In genomic region chr19:44608391-44608821, GRCh38 we compare ENCODE assay signal across 16 cellular contexts. TPM values are rescaled to one million over a fixed set of nuclear protein-coding genes. Genes with fewer than 3 reads are reported as not detected.
DNase-seq lines count a peak whose midpoint lies in the region; ATAC-seq, FAIRE-seq and TF ChIP-seq lines count a peak whose summit lies in the region.
"Had no signal": no experiment of that assay in that cellular context is flagged by ENCODE, and none has a peak within 500 bp of the region (broad histone marks: within the 10 kb centered on the region; RNA-seq: fewer than 3 reads in every experiment).

No MANE protein-coding gene starts in this region.

- H3K36me3 Mint-ChIP-seq in progenitor cell of endocrine pancreas (ENCODE audit: insufficient read depth), result no peaks in the 10 kb centered on the region
- no peaks in the 10 kb centered on the region for H3K36me3 Mint-ChIP-seq in activated T-helper 2 cell treated with anti-CD3 and anti-CD28 coated beads, Interferon-gamma antibody, Interleukin-2, Interleukin-4, amounts not matched to agents 10 μg/mL and 5 μg/mL and 100 μg/mL, durations not matched to agents 14 hours and 24 hours and 36 hours (ENCODE audit: low read depth)
- H3K36me3 Mint-ChIP-seq: activated naive CD8-positive, alpha-beta T cell treated with anti-CD3 and anti-CD28 coated beads, Interleukin-2, amount 10 ng/mL, durations not matched to agents 7 days and 5 days had no signal

- H4K20me1 ChIP-seq in K562 (replicated peaks; ENCODE audit: control insufficient read depth, insufficient read depth, low read length), result no peaks in the 10 kb centered on the region

- H3K4me1 ChIP-seq in K562 (replicated peaks in 1 of 2; ENCODE audit: control insufficient read depth in 2 of 2, insufficient read depth in 2 of 2, low read length in 2 of 2) (peaks cover 7 to 11% of the 10 kb centered on the region in 2 experiments; a peak in 3 of 5 replicates), trophoblast cell (ENCODE audit: control insufficient read depth in 1 of 2, insufficient read depth in 2 of 2, low read length in 2 of 2) (peaks cover 3 to 9% of the 10 kb centered on the region in 2 experiments)

- no peak overlapping the region for H3K14ac ChIP-seq in trophoblast cell (ENCODE audit: low read length)

- intact Hi-C loops in K562 (cut with micrococcal nuclease), result no loop called here
- intact Hi-C loops in activated T-helper 2 cell treated with anti-CD3 and anti-CD28 coated beads, Interferon-gamma antibody, Interleukin-2, Interleukin-4, amounts not matched to agents 10 μg/mL and 5 μg/mL and 100 μg/mL, durations not matched to agents 14 hours and 24 hours and 36 hours (cut with micrococcal nuclease), result no loop called here

- H3K79me2 ChIP-seq in K562 (ENCODE audit: control insufficient read depth, insufficient read depth, low read length) (no peaks in the 10 kb centered on the region), trophoblast cell (ENCODE audit: control insufficient read depth, insufficient read depth, low read length, poor library complexity) (no peaks in the 10 kb centered on the region)

- no peak for TF ChIP-seq EP300 in K562 (IDR thresholded peaks at IDR 0.05; ENCODE audit: low read length)

- peak; percentile 1 for DNase-seq in NCI-H446 treated with DMSO at 0.1 percent for 48 hours (lab: John Stamatoyannopoulos, UW)
- no peak for DNase-seq in NCI-H446 (lab: John Stamatoyannopoulos, UW)
- DNase-seq in NCI-H2029 (lab: John Stamatoyannopoulos, UW), result peak; percentile 30
- no peak for DNase-seq in K562 (ENCODE audit: extremely low read depth in 1 of 4, low spot score in 3 of 4)
- DNase-seq in trophoblast cell, result peak; percentile 46 to 77
- DNase-seq in progenitor cell of endocrine pancreas (ENCODE audit: low spot score, unreplicated experiment), result no peak
- DNase-seq in activated T-helper 2 cell treated with anti-CD3 and anti-CD28 coated beads, Interferon-gamma antibody, Interleukin-2, Interleukin-4, amounts not matched to agents 10 μg/mL and 5 μg/mL and 100 μg/mL, durations not matched to agents 14 hours and 24 hours and 36 hours (ENCODE audit: low spot score), result no peak
- DNase-seq: activated naive CD8-positive, alpha-beta T cell treated with anti-CD3 and anti-CD28 coated beads, Interleukin-2, amount 10 ng/mL, durations not matched to agents 7 days and 5 days; NCI-H524 treated with DMSO at 0.1 percent for 48 hours; stomach had no signal

- H4K12ac ChIP-seq in trophoblast cell (ENCODE audit: low read depth, low read length), result no peak overlapping the region

- CTCF ChIA-PET in K562 (lab: Yijun Ruan, JAX; ENCODE audit: low intra/inter-chr PET ratio), result no interaction called here

- no peak overlapping the region for H3K4ac ChIP-seq in trophoblast cell (ENCODE audit: low read depth, low read length)

- 32% methylated on average over 7 of the region's 7 CpGs for WGBS in K562 (ENCODE audit: insufficient coverage, low coverage, missing lambda C conversion rate)
- no CpG with 5 or more reads among the region's 7 CpGs for WGBS in trophoblast cell (ENCODE audit: extremely low coverage, insufficient coverage, insufficient read length)

- no TSS peak for BruUV-seq in K562 (replicated peaks; lab: Mats Ljungman, UMichigan)

- H2AK5ac ChIP-seq in trophoblast cell (ENCODE audit: low read length), result no peak overlapping the region

- no peak overlapping the region for H3K18ac ChIP-seq in trophoblast cell (ENCODE audit: low read length)

- TF ChIP-seq CTCF in K562 (IDR thresholded peaks at IDR 0.05 in 2 of 3, conservative IDR thresholded peaks at IDR 0.05 in 1 of 3; ENCODE audit: insufficient read depth in 2 of 3, low read depth in 1 of 3, low read length in 3 of 3), result no peak
- TF ChIP-seq CTCF in progenitor cell of endocrine pancreas (IDR thresholded peaks at IDR 0.05; ENCODE audit: unreplicated experiment), result no peak

- no peaks in the 10 kb centered on the region for H3K79me1 ChIP-seq in trophoblast cell (ENCODE audit: low read length)

- no peak overlapping the region for H3K23ac ChIP-seq in trophoblast cell (ENCODE audit: low read length)

- no peak for TF ChIP-seq RAD21 in K562 (CRISPR knock-in tag; conservative IDR thresholded peaks at IDR 0.05 in 1 of 2, IDR thresholded peaks at IDR 0.05 in 1 of 2)

- no peak overlapping the region for H3K4me3 ChIP-seq in K562
- H3K4me3 ChIP-seq in trophoblast cell (ENCODE audit: low read depth, low read length), result no peak overlapping the region
- H3K4me3 ChIP-seq: dorsolateral prefrontal cortex, right atrium auricular region, stomach had no signal

- in situ Hi-C loops in K562 (cut with MboI), result no loop called here

- no peaks in the 10 kb centered on the region; a peak in 2 of 5 replicates for H3K27me3 ChIP-seq in K562 (ENCODE audit: control insufficient read depth in 2 of 2, insufficient read depth in 2 of 2, low read length in 2 of 2)
- no peaks in the 10 kb centered on the region for H3K27me3 ChIP-seq in trophoblast cell (ENCODE audit: insufficient read depth, low read length)
- H3K27me3 ChIP-seq: right atrium auricular region, stomach had no signal

- no peaks in the 10 kb centered on the region for H3K9me3 ChIP-seq in K562 (replicated peaks; ENCODE audit: control insufficient read depth, insufficient read depth, low read depth, low read length)
- no peaks in the 10 kb centered on the region for H3K9me3 ChIP-seq in trophoblast cell (ENCODE audit: insufficient read depth, low read depth, low read length)
- H3K9me3 ChIP-seq: right atrium auricular region, stomach had no signal

- H4K91ac ChIP-seq in trophoblast cell (ENCODE audit: low read depth, low read length), result no peak overlapping the region

- H4K8ac ChIP-seq in trophoblast cell (ENCODE audit: low read depth, low read length), result no peak overlapping the region

- no peak overlapping the region for H3K27ac Mint-ChIP-seq in progenitor cell of endocrine pancreas
- no peak overlapping the region for H3K27ac Mint-ChIP-seq in activated T-helper 2 cell treated with anti-CD3 and anti-CD28 coated beads, Interferon-gamma antibody, Interleukin-2, Interleukin-4, amounts not matched to agents 10 μg/mL and 5 μg/mL and 100 μg/mL, durations not matched to agents 14 hours and 24 hours and 36 hours
- H3K27ac Mint-ChIP-seq: activated naive CD8-positive, alpha-beta T cell treated with anti-CD3 and anti-CD28 coated beads, Interleukin-2, amount 10 ng/mL, durations not matched to agents 7 days and 5 days had no signal

- no peaks in the 10 kb centered on the region for H3K9me1 ChIP-seq in K562 (ENCODE audit: control insufficient read depth, insufficient read depth, low read length)

- no peak overlapping the region for H2BK5ac ChIP-seq in trophoblast cell (ENCODE audit: low read depth, low read length, poor library complexity)

- POLR2A ChIA-PET in K562 (lab: Yijun Ruan, JAX), result interaction anchor here (1.1 kb wide), 1 partner anchor 9 kb away, joined by 4 read pairs; no protein-coding TSS in a partner anchor

- TF ChIP-seq POLR2A in K562 (conservative IDR thresholded peaks at IDR 0.05) (no peak), GM18505 (IDR thresholded peaks at IDR 0.05; ENCODE audit: borderline replicate concordance, extremely low read depth, insufficient read depth, insufficient read length) (no peak)

- H3K27me3 Mint-ChIP-seq in progenitor cell of endocrine pancreas, result no peaks in the 10 kb centered on the region
- H3K27me3 Mint-ChIP-seq in activated T-helper 2 cell treated with anti-CD3 and anti-CD28 coated beads, Interferon-gamma antibody, Interleukin-2, Interleukin-4, amounts not matched to agents 10 μg/mL and 5 μg/mL and 100 μg/mL, durations not matched to agents 14 hours and 24 hours and 36 hours (ENCODE audit: low read depth), result no peaks in the 10 kb centered on the region

- H3K4me3 Mint-ChIP-seq in progenitor cell of endocrine pancreas (ENCODE audit: low read depth), result no peak overlapping the region
- no peak overlapping the region for H3K4me3 Mint-ChIP-seq in activated T-helper 2 cell treated with anti-CD3 and anti-CD28 coated beads, Interferon-gamma antibody, Interleukin-2, Interleukin-4, amounts not matched to agents 10 μg/mL and 5 μg/mL and 100 μg/mL, durations not matched to agents 14 hours and 24 hours and 36 hours (ENCODE audit: low read depth)
- H3K4me3 Mint-ChIP-seq: activated naive CD8-positive, alpha-beta T cell treated with anti-CD3 and anti-CD28 coated beads, Interleukin-2, amount 10 ng/mL, durations not matched to agents 7 days and 5 days had no signal

- H2AFZ ChIP-seq in K562 (ENCODE audit: low read depth, low read length) (no peak overlapping the region), trophoblast cell (ENCODE audit: insufficient read depth, low read length, poor library complexity) (no peak overlapping the region)

- H3K9ac ChIP-seq in K562 (ENCODE audit: insufficient read depth in 1 of 2, low read depth in 2 of 2, low read length in 2 of 2), result no peak overlapping the region
- no peak overlapping the region for H3K9ac ChIP-seq in trophoblast cell (ENCODE audit: low read length)

- H3K27ac ChIP-seq in K562 (ENCODE audit: extremely low read depth, low read depth, low read length) (no peak overlapping the region), trophoblast cell (ENCODE audit: low read depth, low read length) (no peak overlapping the region)
- H3K27ac ChIP-seq: dorsolateral prefrontal cortex, right atrium auricular region had no signal

- FAIRE-seq in K562 (lab: Jason Lieb, UNC), result no peak
- FAIRE-seq: frontal cortex, HepG2, islet of Langerhans had no signal

- H2BK120ac ChIP-seq in trophoblast cell (ENCODE audit: insufficient read depth, low read length, poor library complexity), result no peak overlapping the region

- no peak overlapping the region for H3K4me2 ChIP-seq in K562 (ENCODE audit: insufficient read depth, low read length)
- H3K4me2 ChIP-seq in trophoblast cell (ENCODE audit: low read length), result no peak overlapping the region

- no peak overlapping the region for H2BK12ac ChIP-seq in trophoblast cell (ENCODE audit: low read length)

- H3K9me3 Mint-ChIP-seq in progenitor cell of endocrine pancreas (ENCODE audit: low read depth), result no peaks in the 10 kb centered on the region
- H3K9me3 Mint-ChIP-seq in activated T-helper 2 cell treated with anti-CD3 and anti-CD28 coated beads, Interferon-gamma antibody, Interleukin-2, Interleukin-4, amounts not matched to agents 10 μg/mL and 5 μg/mL and 100 μg/mL, durations not matched to agents 14 hours and 24 hours and 36 hours, result peaks cover 5% of the 10 kb centered on the region

- H3K36me3 ChIP-seq in K562 (ENCODE audit: control insufficient read depth, insufficient read depth, low read length), result no peaks in the 10 kb centered on the region
- no peaks in the 10 kb centered on the region for H3K36me3 ChIP-seq in trophoblast cell (ENCODE audit: control insufficient read depth in 1 of 2, insufficient read depth in 2 of 2, low read length in 2 of 2)
- H3K36me3 ChIP-seq: right atrium auricular region, stomach had no signal

- H3K4me1 Mint-ChIP-seq in progenitor cell of endocrine pancreas (ENCODE audit: low read depth), result peaks cover 41% of the 10 kb centered on the region
- H3K4me1 Mint-ChIP-seq in activated T-helper 2 cell treated with anti-CD3 and anti-CD28 coated beads, Interferon-gamma antibody, Interleukin-2, Interleukin-4, amounts not matched to agents 10 μg/mL and 5 μg/mL and 100 μg/mL, durations not matched to agents 14 hours and 24 hours and 36 hours (ENCODE audit: low read depth), result peaks cover 2% of the 10 kb centered on the region

- ATAC-seq in K562, result no peak
- ATAC-seq in GM18505 (IDR thresholded peaks at IDR 0.05; ENCODE audit: unreplicated experiment), result no peak
- ATAC-seq: HepG2 had no signal

RNA-seq across cellular contexts. Expression of gene IGSF23, which starts 5.0 kb away (rescaled TPM):
- not detected in 2 replicates for total RNA-seq in K562 (2011; cell fraction: chromatin; rRNA removed; ENCODE audit: low replicate concordance)
- total RNA-seq in K562 (2011; cell fraction: nucleolus; rRNA removed), result not detected in 2 replicates
- not detected in 2 replicates for total RNA-seq in K562 (2011; cell fraction: nucleoplasm; rRNA removed)
- total RNA-seq in K562 (2014; rRNA removed) (not detected in 2 replicates), K562 (2014; rRNA removed; fragmentation: Illumina TruSeq; extraction: Trizol) (not detected in 2 replicates), K562 (2015; rRNA removed; fragmentation: Illumina TruSeq; extraction: Trizol) (not detected in 2 replicates), K562 (2021) (not detected in 2 replicates), progenitor cell of endocrine pancreas (0.67 and 1.7 TPM in 2 replicates)
- polyA plus RNA-seq in K562 (2011; rRNA removed) (not detected in 2 replicates), K562 (2014; fragmentation: Illumina TruSeq; extraction: Trizol) (not detected in 2 replicates), K562 (2014; fragmentation: Nextera tagmentation; extraction: Ambion mirVana) (not detected), K562 (2014; rRNA removed) (not detected in 2 replicates)
- not detected in 2 replicates for polyA plus RNA-seq in K562 (2011; cell fraction: cytosol; rRNA removed)
- not detected in 2 replicates for polyA plus RNA-seq in K562 (2011; cell fraction: nucleus; rRNA removed)
- polyA plus RNA-seq in K562 (2012), result not detected in 2 replicates
- polyA minus RNA-seq in K562 (2011; rRNA and poly(A)+ RNA removed), result not detected in 2 replicates
- polyA minus RNA-seq in K562 (2011; cell fraction: cytosol; rRNA and poly(A)+ RNA removed), result not detected in 2 replicates
- polyA minus RNA-seq in K562 (2011; cell fraction: nucleus; rRNA and poly(A)+ RNA removed), result not detected in 2 replicates
- polyA plus RNA-seq in trophoblast cell (2013), result 0.08 and 0.12 TPM in 2 replicates
- total RNA-seq in activated T-helper 2 cell treated with anti-CD3 and anti-CD28 coated beads, Interferon-gamma antibody, Interleukin-2, Interleukin-4, amounts not matched to agents 10 μg/mL and 5 μg/mL and 100 μg/mL, durations not matched to agents 14 hours and 24 hours and 36 hours, result not detected in 2 replicates
- total RNA-seq: activated naive CD8-positive, alpha-beta T cell treated with anti-CD3 and anti-CD28 coated beads, Interleukin-2, amount 10 ng/mL, durations not matched to agents 7 days and 5 days; dorsolateral prefrontal cortex; frontal cortex; right atrium auricular region had no signal
- polyA plus RNA-seq: stomach had no signal

RNA-seq across cellular contexts. Expression of gene PVR, which starts 35.3 kb away (rescaled TPM):
- 8.9 and 19.4 TPM in 2 replicates for total RNA-seq in K562 (2011; cell fraction: chromatin; rRNA removed; ENCODE audit: low replicate concordance)
- 20.8 and 21.8 TPM in 2 replicates for total RNA-seq in K562 (2011; cell fraction: nucleolus; rRNA removed)
- 16.2 and 17.5 TPM in 2 replicates for total RNA-seq in K562 (2011; cell fraction: nucleoplasm; rRNA removed)
- total RNA-seq in K562 (2014; rRNA removed) (13.8 and 17.0 TPM in 2 replicates), K562 (2014; rRNA removed; fragmentation: Illumina TruSeq; extraction: Trizol) (8.3 and 9.8 TPM in 2 replicates), K562 (2015; rRNA removed; fragmentation: Illumina TruSeq; extraction: Trizol) (9.8 and 10.8 TPM in 2 replicates), K562 (2021) (13.3 and 14.5 TPM in 2 replicates), progenitor cell of endocrine pancreas (61.2 and 64.3 TPM in 2 replicates)
- polyA plus RNA-seq in K562 (2011; rRNA removed) (6.5 and 9.2 TPM in 2 replicates), K562 (2014; fragmentation: Illumina TruSeq; extraction: Trizol) (13.9 and 14.0 TPM in 2 replicates), K562 (2014; fragmentation: Nextera tagmentation; extraction: Ambion mirVana) (1 to 10 TPM in 1 of 2 experiments, under 1 TPM in 1; 0.89 to 1.5 TPM), K562 (2014; rRNA removed) (9.1 and 10.9 TPM in 2 replicates)
- polyA plus RNA-seq in K562 (2011; cell fraction: cytosol; rRNA removed), result 11.9 and 12.0 TPM in 2 replicates
- polyA plus RNA-seq in K562 (2011; cell fraction: nucleus; rRNA removed), result 7.9 and 9.4 TPM in 2 replicates
- 8.0 and 21.3 TPM in 2 replicates for polyA plus RNA-seq in K562 (2012)
- 7.5 and 7.7 TPM in 2 replicates for polyA minus RNA-seq in K562 (2011; rRNA and poly(A)+ RNA removed)
- polyA minus RNA-seq in K562 (2011; cell fraction: cytosol; rRNA and poly(A)+ RNA removed), result 6.1 and 6.3 TPM in 2 replicates
- polyA minus RNA-seq in K562 (2011; cell fraction: nucleus; rRNA and poly(A)+ RNA removed), result 6.3 and 8.7 TPM in 2 replicates
- polyA plus RNA-seq in trophoblast cell (2013), result 20.8 and 23.7 TPM in 2 replicates
- total RNA-seq in activated T-helper 2 cell treated with anti-CD3 and anti-CD28 coated beads, Interferon-gamma antibody, Interleukin-2, Interleukin-4, amounts not matched to agents 10 μg/mL and 5 μg/mL and 100 μg/mL, durations not matched to agents 14 hours and 24 hours and 36 hours, result 24.5 and 25.2 TPM in 2 replicates

Comparison
In these comparisons a context has a peak if more than half of its experiments do, and no peak if none do; other contexts are left out.
1. DNase-seq: peak in NCI-H446 treated with DMSO at 0.1 percent for 48 hours (single experiment), NCI-H2029 (single experiment) and trophoblast cell (2 of 2); none in NCI-H446 (0 of 2), K562 (0 of 4), progenitor cell of endocrine pancreas (single experiment) and activated T-helper 2 cell treated with anti-CD3 and anti-CD28 coated beads, Interferon-gamma antibody, Interleukin-2, Interleukin-4, amounts not matched to agents 10 μg/mL and 5 μg/mL and 100 μg/mL, durations not matched to agents 14 hours and 24 hours and 36 hours (single experiment).